8 cellular contexts compared by ENCODE assay signal in the genomic region with DNA sequence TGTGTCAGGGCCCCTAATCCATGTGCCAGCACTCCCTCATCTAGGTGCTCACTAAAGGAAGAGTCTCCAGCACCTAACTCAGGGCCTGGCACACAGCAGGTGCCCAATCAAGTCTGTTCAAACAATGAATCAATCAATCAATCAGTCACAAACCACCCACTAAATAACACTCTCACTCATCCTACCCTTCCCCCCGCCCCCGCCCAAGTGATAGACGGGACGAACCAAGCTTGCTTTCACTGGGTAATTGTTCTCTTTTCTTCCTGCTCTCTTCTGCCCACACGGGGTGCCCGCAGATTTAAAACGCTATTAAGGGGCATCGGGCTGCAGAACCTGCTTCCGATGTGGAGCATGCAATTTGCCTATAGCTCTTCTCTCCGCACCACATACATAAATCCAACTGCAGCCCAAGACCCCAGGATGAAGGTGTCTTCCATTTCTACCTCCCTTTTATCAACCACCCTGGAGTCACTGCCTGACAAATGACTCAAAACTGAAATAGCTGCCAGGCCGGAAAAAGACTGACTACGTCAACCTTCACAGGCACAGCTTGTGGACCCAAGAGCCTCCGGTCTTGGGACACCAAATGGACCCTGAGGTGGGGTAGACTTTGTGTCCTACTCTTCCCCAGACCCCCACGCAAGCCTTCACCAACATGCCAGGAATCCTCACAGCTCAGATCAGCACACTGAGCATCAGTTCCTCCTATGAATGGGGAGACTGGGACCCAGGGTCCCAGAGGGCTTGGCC. TPM values are rescaled to one million over a fixed set of nuclear protein-coding genes. Genes with fewer than 3 reads are reported as not detected.
DNase-seq lines count a peak whose midpoint lies in the region; ATAC-seq and TF ChIP-seq lines count a peak whose summit lies in the region.

No MANE protein-coding gene starts in this region.

- no peak for TF ChIP-seq POLR2A in upper lobe of left lung (IDR thresholded peaks at IDR 0.05)

- WGBS in upper lobe of left lung, 2 donors, result 67 to 79% methylated on average over 10 to 14 of the region's 14 CpGs

- no peaks in the 10 kb centered on the region for H3K36me3 ChIP-seq in upper lobe of left lung

- ATAC-seq in upper lobe of left lung (ENCODE audit: low FRiP score in 2 of 2), result no peak
- ATAC-seq in HG02885 (IDR thresholded peaks at IDR 0.05; ENCODE audit: poor library complexity, unreplicated experiment), result no peak
- no peak for ATAC-seq in HG03521 (IDR thresholded peaks at IDR 0.05; ENCODE audit: unreplicated experiment)

- H3K27me3 ChIP-seq in mononuclear cell (ENCODE audit: insufficient read depth, low read length) (no peaks in the 10 kb centered on the region), upper lobe of left lung (no peaks in the 10 kb centered on the region)

- DNase-seq in activated CD4-positive, alpha-beta T cell treated with anti-CD3 and anti-CD28 coated beads for 4 hours, result peak; percentile 37 to 41
- DNase-seq in activated CD4-positive, alpha-beta T cell treated with anti-CD3 and anti-CD28 coated beads for 1 hour, result no peak
- DNase-seq in astrocyte of the cerebellum (ENCODE audit: low read depth) (no peak), upper lobe of left lung (no peak), HUDEP-2 (lab: John Stamatoyannopoulos, UW; ENCODE audit: unreplicated experiment in 76 of 76) (no peak)

- H3K9me3 ChIP-seq in mononuclear cell (ENCODE audit: low read depth, low read length), result no peaks in the 10 kb centered on the region
- H3K9me3 ChIP-seq in upper lobe of left lung, result no peaks in the 10 kb centered on the region

- H3K4me1 ChIP-seq in mononuclear cell (ENCODE audit: insufficient read depth, low read length), result peaks cover 23% of the 10 kb centered on the region
- H3K4me1 ChIP-seq in upper lobe of left lung, result peaks cover 23 to 30% (median 25%) of the 10 kb centered on the region in 4 donors

- TF ChIP-seq CTCF in astrocyte of the cerebellum (IDR thresholded peaks at IDR 0.05; ENCODE audit: low read depth, low read length, missing control alignments), result no peak
- TF ChIP-seq CTCF in upper lobe of left lung (IDR thresholded peaks at IDR 0.05), result no peak

- no peak for TF ChIP-seq EP300 in upper lobe of left lung (IDR thresholded peaks at IDR 0.05)

- peak overlapping the region in 1 of 4 donors; percentile 95 for H3K27ac ChIP-seq in upper lobe of left lung

- in situ Hi-C loops in astrocyte of the cerebellum (cut with HindIII; ENCODE audit: low sequenced_read_pairs), result no loop called here

- H3K4me3 ChIP-seq in astrocyte of the cerebellum (ENCODE audit: low read depth, low read length) (peak overlapping the region; percentile 70), mononuclear cell (ENCODE audit: low read length) (peak overlapping the region; percentile 70), upper lobe of left lung (peak overlapping the region in 3 of 4 donors; percentile 83 to 93 (median 93))

RNA-seq across cellular contexts. Expression of a gene that starts 1.7 kb away (rescaled TPM):
- total RNA-seq in mononuclear cell (8.8 TPM), upper lobe of left lung (10 to 100 TPM in 1 of 6 donors, 1 to 10 TPM in 5; 3.0 to 24.1 (median 5.6) TPM)

Comparison
In these comparisons a context has a peak if more than half of its experiments do, and no peak if none do; other contexts are left out.
1. DNase-seq: peak in activated CD4-positive, alpha-beta T cell treated with anti-CD3 and anti-CD28 coated beads for 4 hours (2 of 2); none in activated CD4-positive, alpha-beta T cell treated with anti-CD3 and anti-CD28 coated beads for 1 hour (single experiment), astrocyte of the cerebellum (single experiment), upper lobe of left lung (0 of 2) and HUDEP-2 (0 of 76).
2. Peak in every context shown above with its lines, with median percentiles within 50 percentile points of each other: H3K4me3 ChIP-seq.